In the genomic region with DNA sequence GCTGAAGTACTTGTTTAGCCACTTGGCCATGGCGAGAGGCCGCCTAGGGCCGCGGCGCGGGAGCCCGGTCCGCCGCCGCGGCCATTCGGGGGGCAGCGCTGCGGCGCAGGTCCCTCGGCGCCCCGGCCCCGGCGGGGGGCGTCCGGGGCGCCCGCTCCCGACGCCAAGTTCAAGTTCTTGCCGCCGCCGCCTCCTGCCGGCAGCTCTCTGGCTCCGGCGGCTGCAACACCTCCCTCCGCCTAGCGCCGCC, we compare ENCODE assay signal across 8 cellular contexts. TPM values are rescaled to one million over a fixed set of nuclear protein-coding genes. Genes with fewer than 3 reads are reported as not detected.
DNase-seq lines count a peak whose midpoint lies in the region; ATAC-seq and TF ChIP-seq lines count a peak whose summit lies in the region.

No MANE protein-coding gene starts in this region.

- H3K27me3 ChIP-seq in stomach = peaks cover 0 to 11% (median 0%) of the 10 kb centered on the region in 3 donors

- H3K4me3 Mint-ChIP-seq in central memory CD8-positive, alpha-beta T cell = peak overlapping the region; percentile 85

- DNase-seq in AG10803 (ENCODE audit: low read depth) (peak; percentile 60), left kidney (ENCODE audit: low read depth, low spot score) (peak; percentile 84), stomach (peak; percentile 46), NCI-H2227 treated with DMSO at 0.1 percent for 48 hours (lab: John Stamatoyannopoulos, UW) (no peak)
- DNase-seq in central memory CD8-positive, alpha-beta T cell (ENCODE audit: low spot score in 2 of 2) = no peak

- ATAC-seq in GM18868 (IDR thresholded peaks at IDR 0.05; ENCODE audit: unreplicated experiment) = peak; percentile 44
- peak; percentile 30 for ATAC-seq in HG03108 (IDR thresholded peaks at IDR 0.05; ENCODE audit: unreplicated experiment)
- peak; percentile 29 for ATAC-seq in SK-N-SH treated with all-trans-retinoic acid at 6 μM for 48 hours
- ATAC-seq in central memory CD8-positive, alpha-beta T cell (replicated peaks; ENCODE audit: extremely low read depth, poor library complexity, severe bottlenecking) = peak; percentile 45

- H3K27ac Mint-ChIP-seq in central memory CD8-positive, alpha-beta T cell (ENCODE audit: low read depth) = no peak overlapping the region

- no peak for TF ChIP-seq EP300 in stomach (IDR thresholded peaks at IDR 0.05)

- WGBS in stomach, 5 donors = 0 to 1% (median 0%) methylated on average over 6 to 35 of the region's 35 CpGs

- H3K4me3 ChIP-seq in AG10803 (ENCODE audit: low read length) = peak overlapping the region; percentile 86
- H3K4me3 ChIP-seq in stomach = peak overlapping the region; percentile 88 to 93 (median 90)

- H3K4me1 Mint-ChIP-seq in central memory CD8-positive, alpha-beta T cell = peaks cover 24% of the 10 kb centered on the region

- H3K4me1 ChIP-seq in stomach = peaks cover 30 to 66% (median 56%) of the 10 kb centered on the region in 4 donors

- peaks cover 25% of the 10 kb centered on the region for H3K27me3 Mint-ChIP-seq in central memory CD8-positive, alpha-beta T cell

- intact Hi-C loops in stomach (cut with DNase I; ENCODE audit: low total_unique reads) = loop anchor here (10.0 kb wide), 1 partner anchor 54 kb away; no protein-coding TSS in a partner anchor

- no peak for TF ChIP-seq POLR2A in stomach (IDR thresholded peaks at IDR 0.05)

- no peaks in the 10 kb centered on the region for H3K9me3 Mint-ChIP-seq in central memory CD8-positive, alpha-beta T cell

- peak; percentile 46 for TF ChIP-seq CTCF in AG10803 (conservative IDR thresholded peaks at IDR 0.05; ENCODE audit: low read length)
- peak in 2 of 7 experiments; percentile 34 to 49 for TF ChIP-seq CTCF in stomach (IDR thresholded peaks at IDR 0.05)

- H3K36me3 ChIP-seq in stomach = no peaks in the 10 kb centered on the region

- H3K27ac ChIP-seq in stomach = peak overlapping the region; percentile 96 to 98 (median 97)

- peaks cover 7% of the 10 kb centered on the region for H3K36me3 Mint-ChIP-seq in central memory CD8-positive, alpha-beta T cell (ENCODE audit: insufficient read depth)

- no peaks in the 10 kb centered on the region for H3K9me3 ChIP-seq in stomach

TF ChIP-seq in SK-N-SH treated with all-trans-retinoic acid at 6 μM for 48 hours, 23 proteins besides CTCF, POLR2A, EP300 and RAD21:
- TF ChIP-seq, protein P1, sequence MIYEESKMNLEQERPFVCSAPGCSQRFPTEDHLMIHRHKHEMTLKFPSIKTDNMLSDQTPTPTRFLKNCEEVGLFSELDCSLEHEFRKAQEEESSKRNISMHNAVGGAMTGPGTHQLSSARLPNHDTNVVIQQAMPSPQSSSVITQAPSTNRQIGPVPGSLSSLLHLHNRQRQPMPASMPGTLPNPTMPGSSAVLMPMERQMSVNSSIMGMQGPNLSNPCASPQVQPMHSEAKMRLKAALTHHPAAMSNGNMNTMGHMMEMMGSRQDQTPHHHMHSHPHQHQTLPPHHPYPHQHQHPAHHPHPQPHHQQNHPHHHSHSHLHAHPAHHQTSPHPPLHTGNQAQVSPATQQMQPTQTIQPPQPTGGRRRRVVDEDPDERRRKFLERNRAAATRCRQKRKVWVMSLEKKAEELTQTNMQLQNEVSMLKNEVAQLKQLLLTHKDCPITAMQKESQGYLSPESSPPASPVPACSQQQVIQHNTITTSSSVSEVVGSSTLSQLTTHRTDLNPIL (CRISPR knock-in tag; IDR thresholded peaks at IDR 0.05; ENCODE audit: low read depth) = no peak
- TF ChIP-seq, protein P2, sequence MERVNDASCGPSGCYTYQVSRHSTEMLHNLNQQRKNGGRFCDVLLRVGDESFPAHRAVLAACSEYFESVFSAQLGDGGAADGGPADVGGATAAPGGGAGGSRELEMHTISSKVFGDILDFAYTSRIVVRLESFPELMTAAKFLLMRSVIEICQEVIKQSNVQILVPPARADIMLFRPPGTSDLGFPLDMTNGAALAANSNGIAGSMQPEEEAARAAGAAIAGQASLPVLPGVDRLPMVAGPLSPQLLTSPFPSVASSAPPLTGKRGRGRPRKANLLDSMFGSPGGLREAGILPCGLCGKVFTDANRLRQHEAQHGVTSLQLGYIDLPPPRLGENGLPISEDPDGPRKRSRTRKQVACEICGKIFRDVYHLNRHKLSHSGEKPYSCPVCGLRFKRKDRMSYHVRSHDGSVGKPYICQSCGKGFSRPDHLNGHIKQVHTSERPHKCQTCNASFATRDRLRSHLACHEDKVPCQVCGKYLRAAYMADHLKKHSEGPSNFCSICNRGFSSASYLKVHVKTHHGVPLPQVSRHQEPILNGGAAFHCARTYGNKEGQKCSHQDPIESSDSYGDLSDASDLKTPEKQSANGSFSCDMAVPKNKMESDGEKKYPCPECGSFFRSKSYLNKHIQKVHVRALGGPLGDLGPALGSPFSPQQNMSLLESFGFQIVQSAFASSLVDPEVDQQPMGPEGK (CRISPR knock-in tag; IDR thresholded peaks at IDR 0.05; ENCODE audit: borderline replicate concordance) = no peak
- no peak for TF ChIP-seq RARB (CRISPR knock-in tag; IDR thresholded peaks at IDR 0.05)
- TF ChIP-seq ZNF8 (CRISPR knock-in tag; IDR thresholded peaks at IDR 0.05) = no peak
- no peak for TF ChIP-seq ZFP30 (CRISPR knock-in tag; IDR thresholded peaks at IDR 0.05)
- TF ChIP-seq TOX (CRISPR knock-in tag; IDR thresholded peaks at IDR 0.05; ENCODE audit: borderline replicate concordance) = no peak
- no peak for TF ChIP-seq PPARA (CRISPR knock-in tag; IDR thresholded peaks at IDR 0.05; ENCODE audit: borderline replicate concordance)

RNA-seq across cellular contexts. Expression of a gene that starts 0.5 kb away (rescaled TPM):
- total RNA-seq in stomach = 10 to 100 TPM in 3 of 5 donors, 1 to 10 TPM in 2; 3.5 to 37.7 (median 14.8) TPM
- polyA plus RNA-seq in stomach = 1 to 10 TPM; 6.7 to 9.0 (median 7.3) TPM

Comparison
In these comparisons a context has a peak if more than half of its experiments do, and no peak if none do; other contexts are left out.
1. DNase-seq: peak in AG10803 (single experiment), left kidney (single experiment) and stomach (single experiment); none in central memory CD8-positive, alpha-beta T cell (0 of 2) and NCI-H2227 treated with DMSO at 0.1 percent for 48 hours (single experiment).
2. Peak in every context shown above with its lines, with median percentiles within 50 percentile points of each other: ATAC-seq.